21 cellular contexts compared by ENCODE assay signal in the genomic region with DNA sequence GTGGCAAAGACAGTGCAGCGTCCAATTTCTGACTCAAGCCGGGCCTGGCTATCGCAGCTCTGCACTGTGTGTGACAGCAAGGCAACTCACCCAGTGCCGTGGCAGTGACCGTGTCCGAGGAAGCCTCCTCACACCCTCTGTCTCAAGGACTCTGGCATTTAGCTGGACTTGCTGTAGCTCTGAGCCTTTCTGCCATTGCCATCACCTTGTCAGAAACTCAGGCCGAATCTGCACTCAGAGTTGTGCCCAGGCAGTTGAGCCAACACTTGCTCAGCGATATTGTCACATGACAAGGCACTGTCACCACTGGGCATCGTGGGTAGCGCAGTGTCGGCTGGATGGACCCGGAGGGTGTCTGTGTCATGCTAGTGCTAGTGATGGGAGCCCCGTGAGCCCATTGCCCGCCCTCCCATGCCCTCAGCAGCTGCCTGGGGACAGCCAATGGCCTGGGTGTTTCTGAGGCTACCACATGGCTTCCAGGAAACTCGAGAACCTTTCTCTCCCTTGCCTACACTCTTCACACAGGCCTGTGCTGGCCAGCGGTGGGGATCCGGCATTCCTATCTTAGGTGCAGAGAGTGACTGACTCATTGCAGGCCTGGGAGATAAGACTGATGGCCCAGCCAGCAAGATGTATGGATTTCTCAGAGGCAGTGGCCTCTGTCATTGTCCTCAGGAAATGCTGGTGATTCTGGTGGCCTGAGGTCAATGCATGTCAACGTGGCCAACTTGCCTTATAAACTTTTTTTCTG. TPM values are rescaled to one million over a fixed set of nuclear protein-coding genes. Genes with fewer than 3 reads are reported as not detected.
DNase-seq lines count a peak whose midpoint lies in the region; ATAC-seq and TF ChIP-seq lines count a peak whose summit lies in the region.
"Had no signal": no experiment of that assay in that cellular context is flagged by ENCODE, and none has a peak within 500 bp of the region (broad histone marks: within the 10 kb centered on the region; RNA-seq: fewer than 3 reads in every experiment).

No MANE protein-coding gene starts in this region.

- in situ Hi-C loops in IMR-90 (cut with MboI; ENCODE audit: low sequenced_read_pairs): no loop called here

- no peaks in the 10 kb centered on the region for H3K4me1 ChIP-seq in CD8-positive, alpha-beta memory T cell (ENCODE audit: insufficient read depth, low read length)
- H3K4me1 ChIP-seq in IMR-90 (ENCODE audit: control insufficient read depth, insufficient read depth, low read length): no peaks in the 10 kb centered on the region
- peaks cover 0 to 9% (median 2%) of the 10 kb centered on the region in 4 donors for H3K4me1 ChIP-seq in upper lobe of left lung

- H3K4me3 ChIP-seq in CD8-positive, alpha-beta memory T cell (ENCODE audit: low read length): no peak overlapping the region
- H3K4me3 ChIP-seq in IMR-90 (ENCODE audit: insufficient read depth, low read depth, low read length): no peak overlapping the region
- no peak overlapping the region for H3K4me3 ChIP-seq in upper lobe of left lung
- H3K4me3 ChIP-seq: pancreas, smooth muscle cell had no signal

- peak overlapping the region; percentile 41 for H3K27ac ChIP-seq in CD8-positive, alpha-beta memory T cell (ENCODE audit: low read depth, low read length)
- H3K27ac ChIP-seq in IMR-90 (ENCODE audit: insufficient read depth, low read length): no peak overlapping the region
- H3K27ac ChIP-seq in upper lobe of left lung: no peak overlapping the region
- H3K27ac ChIP-seq: pancreas had no signal

- CTCF ChIA-PET in CD8-positive, alpha-beta memory T cell (lab: Charles Lee): no interaction called here
- CTCF ChIA-PET in IMR-90 (lab: Yijun Ruan, JAX): no interaction called here

- no peak overlapping the region for H4K91ac ChIP-seq in IMR-90 (ENCODE audit: insufficient read depth, low read depth, low read length)

- no peak for TF ChIP-seq POLR2A in IMR-90 (IDR thresholded peaks at IDR 0.05; ENCODE audit: low read depth, low read length)
- TF ChIP-seq POLR2A in upper lobe of left lung (IDR thresholded peaks at IDR 0.05): no peak

- no peak overlapping the region for H2AK9ac ChIP-seq in IMR-90 (replicated peaks; ENCODE audit: low read depth, low read length, poor library complexity)

- peaks cover 0 to 2% (median 0%) of the 10 kb centered on the region in 5 donors for H3K9me3 Mint-ChIP-seq in CD8-positive, alpha-beta memory T cell
- peaks cover 3% of the 10 kb centered on the region for H3K9me3 Mint-ChIP-seq in chondrocyte (ENCODE audit: low read depth)

- H3K56ac ChIP-seq in IMR-90 (ENCODE audit: extremely low read depth, insufficient read depth, low read length): no peak overlapping the region

- dilution Hi-C loops in IMR-90 (cut with HindIII; ENCODE audit: low sequenced_read_pairs, unreplicated experiment): no loop called here

- H3K14ac ChIP-seq in IMR-90 (replicated peaks; ENCODE audit: low read depth, low read length): no peak overlapping the region

- H3K79me1 ChIP-seq in IMR-90 (ENCODE audit: low read depth in 1 of 2, low read length in 2 of 2): no peaks in the 10 kb centered on the region

- no peak overlapping the region for H3K4ac ChIP-seq in IMR-90 (ENCODE audit: low read depth, low read length)

- H4K8ac ChIP-seq in IMR-90 (ENCODE audit: low read depth in 2 of 2, low read length in 2 of 2): no peak overlapping the region

- H3K27me3 ChIP-seq in CD8-positive, alpha-beta memory T cell (ENCODE audit: insufficient read depth, low read length, poor library complexity, severe bottlenecking): no peaks in the 10 kb centered on the region
- H3K27me3 ChIP-seq in IMR-90 (ENCODE audit: control insufficient read depth, insufficient read depth, low read length) (peaks cover 42% of the 10 kb centered on the region), upper lobe of left lung (no peaks in the 10 kb centered on the region)
- H3K27me3 ChIP-seq: pancreas had no signal

- H2BK20ac ChIP-seq in IMR-90 (ENCODE audit: low read depth, low read length): no peak overlapping the region

- H3K9ac ChIP-seq in IMR-90 (ENCODE audit: low read depth, low read length): no peak overlapping the region

- H3K4me1 Mint-ChIP-seq in CD8-positive, alpha-beta memory T cell: peaks cover 4 to 9% (median 7%) of the 10 kb centered on the region in 3 donors
- H3K4me1 Mint-ChIP-seq in chondrocyte (ENCODE audit: low read depth): no peaks in the 10 kb centered on the region

- no peak overlapping the region for H3K4me3 Mint-ChIP-seq in CD8-positive, alpha-beta memory T cell
- H3K4me3 Mint-ChIP-seq in chondrocyte (ENCODE audit: unreplicated experiment): no peak overlapping the region
- H3K4me3 Mint-ChIP-seq: activated T-cell treated with anti-CD3 and anti-CD28 coated beads, Interleukin-2, amount 50 U/mL, for 72 hours had no signal

- POLR2A ChIA-PET in CD8-positive, alpha-beta memory T cell (lab: Charles Lee): no interaction called here
- POLR2A ChIA-PET in IMR-90 (lab: Charles Lee; ENCODE audit: unreplicated experiment): no interaction called here

- peaks cover 3 to 13% of the 10 kb centered on the region in 2 donors for H3K27me3 Mint-ChIP-seq in CD8-positive, alpha-beta memory T cell
- H3K27me3 Mint-ChIP-seq in chondrocyte (ENCODE audit: low read depth): peaks cover 2% of the 10 kb centered on the region

- peak in 1 of 5 donors; percentile 16 for DNase-seq in CD8-positive, alpha-beta memory T cell
- DNase-seq in IMR-90: peak; percentile 22
- DNase-seq in chondrocyte (ENCODE audit: low spot score): peak; percentile 76
- DNase-seq in myocyte (ENCODE audit: low read depth): peak; percentile 26
- DNase-seq in putamen (ENCODE audit: low spot score): no peak
- no peak for DNase-seq in NCI-H82 (lab: John Stamatoyannopoulos, UW)
- no peak for DNase-seq in upper lobe of left lung
- DNase-seq in RPMI8226: no peak
- DNase-seq: activated CD4-positive, alpha-beta T cell treated with anti-CD3 and anti-CD28 coated beads, Interleukin-2, amount 50 U/mL, for 4 hours; activated T-cell treated with anti-CD3 and anti-CD28 coated beads, Interleukin-2, amount 50 U/mL, for 72 hours; KG1; kidney glomerular epithelial cell; NCI-H1436; NK-92 treated with Interleukin-12 subunit alpha and Interleukin-12 subunit beta, amount 100 ng/mL, for 24 hours; pancreas; SHP77 treated with DMSO at 0.1 percent for 48 hours; stimulated activated naive CD4-positive, alpha-beta T cell; T-helper 9 cell had no signal

- H2AFZ ChIP-seq in IMR-90 (replicated peaks; ENCODE audit: low read length, poor library complexity): no peak overlapping the region

- H3K4me2 ChIP-seq in IMR-90 (ENCODE audit: low read depth, low read length): no peak overlapping the region
- H3K4me2 ChIP-seq: smooth muscle cell had no signal

- no TSS peak for BruUV-seq in IMR-90 (replicated peaks; lab: Mats Ljungman, UMichigan)

- no peak overlapping the region for H2AK5ac ChIP-seq in IMR-90 (ENCODE audit: low read depth, low read length)

- no peaks in the 10 kb centered on the region for H3K36me3 Mint-ChIP-seq in CD8-positive, alpha-beta memory T cell
- peaks cover 3% of the 10 kb centered on the region for H3K36me3 Mint-ChIP-seq in chondrocyte (ENCODE audit: low read depth)

- H4K20me1 ChIP-seq in IMR-90 (ENCODE audit: insufficient read depth, low read length): no peaks in the 10 kb centered on the region

- no peak overlapping the region for H2BK5ac ChIP-seq in IMR-90 (ENCODE audit: low read depth, low read length, poor library complexity, severe bottlenecking)

- H3K18ac ChIP-seq in IMR-90 (ENCODE audit: low read depth, low read length): no peak overlapping the region

- H2BK120ac ChIP-seq in IMR-90 (ENCODE audit: low read depth, low read length): no peak overlapping the region

- ATAC-seq in IMR-90 (ENCODE audit: low read depth): peak; percentile 72
- no peak for ATAC-seq in upper lobe of left lung (ENCODE audit: low FRiP score in 2 of 2)
- ATAC-seq: activated T-cell treated with anti-CD3 and anti-CD28 coated beads, Interleukin-2, amount 50 U/mL, for 72 hours; pancreas had no signal

- no peaks in the 10 kb centered on the region for H3K9me3 ChIP-seq in CD8-positive, alpha-beta memory T cell (ENCODE audit: low read length)
- H3K9me3 ChIP-seq in IMR-90 (ENCODE audit: control insufficient read depth, insufficient read depth, low read length) (0 out of 2 replicates have a peak, but pooled peaks cover 2% of the 10 kb centered on the region), upper lobe of left lung (no peaks in the 10 kb centered on the region)
- H3K9me3 ChIP-seq: pancreas had no signal

- TF ChIP-seq CTCF in IMR-90 (conservative IDR thresholded peaks at IDR 0.05; ENCODE audit: low read depth, low read length) (no peak), chondrocyte (IDR thresholded peaks at IDR 0.05) (no peak), upper lobe of left lung (IDR thresholded peaks at IDR 0.05) (no peak)

- TF ChIP-seq RAD21 in IMR-90 (IDR thresholded peaks at IDR 0.05; ENCODE audit: low read length): no peak

- no peak overlapping the region for H3K23ac ChIP-seq in IMR-90 (ENCODE audit: low read depth, low read length)

- H3K36me3 ChIP-seq in CD8-positive, alpha-beta memory T cell (ENCODE audit: insufficient read depth, low read length): no peaks in the 10 kb centered on the region
- H3K36me3 ChIP-seq in IMR-90 (ENCODE audit: control insufficient read depth, insufficient read depth, low read length): no peaks in the 10 kb centered on the region
- H3K36me3 ChIP-seq in upper lobe of left lung: no peaks in the 10 kb centered on the region
- H3K36me3 ChIP-seq: pancreas had no signal

- H3K9me1 ChIP-seq in IMR-90 (ENCODE audit: insufficient read depth, low read length): no peaks in the 10 kb centered on the region

- H2BK15ac ChIP-seq in IMR-90 (ENCODE audit: low read depth, low read length): no peak overlapping the region

- WGBS in IMR-90 (ENCODE audit: extremely low coverage in 2 of 2, insufficient read length in 1 of 2), 2 experiments: 82% methylated on average over 10 of the region's 18 CpGs; no CpG with 5 or more reads in 1 of the 2 experiments
- 80 to 88% methylated on average over 10 to 14 of the region's 18 CpGs for WGBS in upper lobe of left lung, 2 donors

- no peak for TF ChIP-seq EP300 in upper lobe of left lung (IDR thresholded peaks at IDR 0.05)

- H3K27ac Mint-ChIP-seq in CD8-positive, alpha-beta memory T cell: no peak overlapping the region
- H3K27ac Mint-ChIP-seq in chondrocyte (ENCODE audit: unreplicated experiment): no peak overlapping the region
- H3K27ac Mint-ChIP-seq: activated T-cell treated with anti-CD3 and anti-CD28 coated beads, Interleukin-2, amount 50 U/mL, for 72 hours had no signal

- H4K5ac ChIP-seq in IMR-90 (ENCODE audit: low read depth, low read length): no peak overlapping the region

- intact Hi-C loops in IMR-90 (cut with micrococcal nuclease): no loop called here

TF ChIP-seq in IMR-90, 13 proteins besides CTCF, POLR2A, EP300 and RAD21 (continues in another document):
- TF ChIP-seq CHD1 (IDR thresholded peaks at IDR 0.05; ENCODE audit: low read depth, low read length): no peak
- no peak for TF ChIP-seq RFX5 (IDR thresholded peaks at IDR 0.05; ENCODE audit: low read depth, low read length)

RNA-seq across cellular contexts. Expression of a gene that starts 22.1 kb away (rescaled TPM):
- not detected for total RNA-seq in CD8-positive, alpha-beta memory T cell
- not detected for polyA plus RNA-seq in CD8-positive, alpha-beta memory T cell
- total RNA-seq in IMR-90 (2012; rRNA removed) (not detected in 2 replicates), chondrocyte (not detected in 3 replicates), myocyte (not detected in 2 replicates), upper lobe of left lung (not detected)
- polyA plus RNA-seq in IMR-90 (2012; rRNA removed): not detected in 2 replicates
- polyA plus RNA-seq in IMR-90 (2012; cell fraction: cytosol; rRNA removed): not detected in 2 replicates
- not detected in 2 replicates for polyA plus RNA-seq in IMR-90 (2012; cell fraction: nucleus; rRNA removed; ENCODE audit: low replicate concordance)
- not detected for polyA plus RNA-seq in myocyte (2012)
- total RNA-seq: activated T-cell treated with anti-CD3 and anti-CD28 coated beads, Interleukin-2, amount 50 U/mL, for 72 hours; mucosa of gallbladder; pancreas; smooth muscle cell; ureter had no signal
- polyA plus RNA-seq: pancreas, smooth muscle cell had no signal

Comparison
In these comparisons a context has a peak if more than half of its experiments do, and no peak if none do; other contexts are left out.
1. DNase-seq: peak in IMR-90 (single experiment), chondrocyte (single experiment) and myocyte (single experiment); none in putamen (single experiment), NCI-H82 (single experiment), upper lobe of left lung (0 of 2) and RPMI8226 (single experiment).